14 cellular contexts compared by ENCODE assay signal in the genomic region with DNA sequence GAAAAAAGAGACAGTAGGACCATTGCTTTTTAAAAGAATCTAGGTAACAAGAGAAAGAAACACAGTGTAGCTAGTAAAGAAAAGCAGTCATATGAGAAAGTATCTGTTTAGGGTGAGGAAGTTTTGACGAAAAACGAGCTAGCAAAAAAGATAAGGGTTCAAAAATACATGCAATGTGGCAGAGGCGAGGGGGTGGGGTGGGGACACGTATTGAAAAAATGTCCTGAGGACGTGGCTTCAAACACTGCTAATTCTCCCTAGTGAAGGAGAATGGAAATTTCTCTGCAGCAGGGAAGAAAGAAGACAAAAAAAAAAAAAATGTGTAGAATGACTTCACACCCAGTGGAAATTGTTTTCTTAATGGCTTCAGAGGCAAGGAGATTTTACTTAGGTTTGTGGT.
DNase-seq lines count a peak whose midpoint lies in the region; TF ChIP-seq lines count a peak whose summit lies in the region.
"Had no signal": no experiment of that assay in that cellular context is flagged by ENCODE, and none has a peak within 500 bp of the region (broad histone marks: within the 10 kb centered on the region; RNA-seq: fewer than 3 reads in every experiment).

No MANE protein-coding gene starts in this region.

- no peak overlapping the region for H2AFZ ChIP-seq in fibroblast of lung (ENCODE audit: low read length)

- no peak for TF ChIP-seq POLR2A in stomach (IDR thresholded peaks at IDR 0.05)

- intact Hi-C loops in stomach (cut with DNase I; ENCODE audit: low total_unique reads), result no loop called here

- no peaks in the 10 kb centered on the region for H4K20me1 ChIP-seq in fibroblast of lung (ENCODE audit: control insufficient read depth, extremely low read depth, insufficient read depth, low read length)

- DNase-seq in HFFc6 (no peak), SK-N-MC (ENCODE audit: low read depth, low spot score) (no peak), fibroblast of lung (ENCODE audit: low read depth in 2 of 2) (no peak), mucosa of gallbladder (ENCODE audit: low spot score) (no peak), stomach (no peak), NCI-H187 (lab: John Stamatoyannopoulos, UW) (no peak)
- DNase-seq: CD4-positive, CD25-positive, alpha-beta regulatory T cell; DMS53; HCEC 1CT; NCI-H1436; NCI-H2081; NCI-H774 had no signal

- peaks cover 4% of the 10 kb centered on the region; the same call in 1 of the 2 replicates for H3K9me3 Mint-ChIP-seq in HFFc6

- H3K4me3 Mint-ChIP-seq in HFFc6, result peak overlapping the region; percentile 63
- H3K4me3 Mint-ChIP-seq: CD4-positive, CD25-positive, alpha-beta regulatory T cell had no signal

- H3K27ac ChIP-seq in SK-N-MC (peak overlapping the region; percentile 45; the same call in 1 of the 2 replicates), fibroblast of lung (ENCODE audit: insufficient read depth, low read length) (peak overlapping the region; percentile 86), stomach (no peak overlapping the region)
- H3K27ac ChIP-seq: HL-60 had no signal

- H3K9ac ChIP-seq in SK-N-MC (ENCODE audit: insufficient read length) (peak overlapping the region; percentile 36), fibroblast of lung (ENCODE audit: insufficient read depth, low read length) (no peak overlapping the region), skeletal muscle satellite cell (ENCODE audit: low read depth, low read length) (peak overlapping the region; percentile 30)

- WGBS in stomach, 5 donors, result 31 to 59% (median 52%) methylated on average over 5 of the region's 5 CpGs

- H3K4me1 ChIP-seq in fibroblast of lung (ENCODE audit: control insufficient read depth, extremely low read depth, insufficient read depth, low read length) (no peaks in the 10 kb centered on the region), skeletal muscle satellite cell (ENCODE audit: control insufficient read depth, insufficient read depth, low read length) (peaks cover 39% of the 10 kb centered on the region), stomach (no peaks in the 10 kb centered on the region)

- no peak overlapping the region for H3K4me2 ChIP-seq in fibroblast of lung (ENCODE audit: extremely low read depth, insufficient read depth, low read length)
- peak overlapping the region; percentile 16 for H3K4me2 ChIP-seq in skeletal muscle satellite cell (ENCODE audit: low read length)

- no peaks in the 10 kb centered on the region; the same call in 1 of the 2 replicates for H3K36me3 Mint-ChIP-seq in HFFc6 (ENCODE audit: low read depth)
- H3K36me3 Mint-ChIP-seq: CD4-positive, CD25-positive, alpha-beta regulatory T cell had no signal

- H3K79me2 ChIP-seq in fibroblast of lung (ENCODE audit: control insufficient read depth, insufficient read depth, low read length), result no peaks in the 10 kb centered on the region

- TF ChIP-seq EP300 in stomach (IDR thresholded peaks at IDR 0.05), result no peak

- H3K27me3 Mint-ChIP-seq in HFFc6 (ENCODE audit: insufficient read depth), result no peaks in the 10 kb centered on the region
- H3K27me3 Mint-ChIP-seq: CD4-positive, CD25-positive, alpha-beta regulatory T cell had no signal

- no peaks in the 10 kb centered on the region for H3K9me3 ChIP-seq in SK-N-MC (ENCODE audit: low read depth, low read length)
- no peaks in the 10 kb centered on the region for H3K9me3 ChIP-seq in fibroblast of lung (ENCODE audit: control insufficient read depth, insufficient read depth, low read depth, low read length)
- H3K9me3 ChIP-seq in skeletal muscle satellite cell (replicated peaks; ENCODE audit: low read length), result no peaks in the 10 kb centered on the region
- peaks cover 0 to 1% (median 0%) of the 10 kb centered on the region in 4 donors for H3K9me3 ChIP-seq in stomach

- H3K36me3 ChIP-seq in SK-N-MC (ENCODE audit: insufficient read depth, low read length), result no peaks in the 10 kb centered on the region; the same call in none of the 2 replicates
- H3K36me3 ChIP-seq in fibroblast of lung (ENCODE audit: control insufficient read depth, insufficient read depth, low read length), result no peaks in the 10 kb centered on the region
- no peaks in the 10 kb centered on the region for H3K36me3 ChIP-seq in skeletal muscle satellite cell (ENCODE audit: insufficient read depth, low read length)
- H3K36me3 ChIP-seq in stomach, result no peaks in the 10 kb centered on the region

- H3K4me3 ChIP-seq in SK-N-MC, result no peak overlapping the region
- no peak overlapping the region for H3K4me3 ChIP-seq in fibroblast of lung (replicated peaks in 1 of 4; ENCODE audit: control extremely low read depth in 1 of 4, insufficient read depth in 1 of 4, low read depth in 3 of 4, low read length in 4 of 4)
- H3K4me3 ChIP-seq in skeletal muscle satellite cell (ENCODE audit: low read length), result no peak overlapping the region
- H3K4me3 ChIP-seq in stomach, result no peak overlapping the region

- peak overlapping the region; percentile 84 for H3K27ac Mint-ChIP-seq in HFFc6
- H3K27ac Mint-ChIP-seq: CD4-positive, CD25-positive, alpha-beta regulatory T cell had no signal

- H3K27me3 ChIP-seq in fibroblast of lung (ENCODE audit: control insufficient read depth, insufficient read depth, low read length) (no peaks in the 10 kb centered on the region), skeletal muscle satellite cell (ENCODE audit: control insufficient read depth, insufficient read depth, low read length) (no peaks in the 10 kb centered on the region), stomach (no peaks in the 10 kb centered on the region)

- H3K4me1 Mint-ChIP-seq in HFFc6 (ENCODE audit: low read depth), result peaks cover 59% of the 10 kb centered on the region
- H3K4me1 Mint-ChIP-seq: CD4-positive, CD25-positive, alpha-beta regulatory T cell had no signal

- TF ChIP-seq CTCF in HFFc6 (IDR thresholded peaks at IDR 0.05), result no peak
- no peak for TF ChIP-seq CTCF in fibroblast of lung (conservative IDR thresholded peaks at IDR 0.05 in 1 of 2, IDR thresholded peaks at IDR 0.05 in 1 of 2; ENCODE audit: low read depth in 1 of 2, low read length in 2 of 2)
- TF ChIP-seq CTCF in stomach (IDR thresholded peaks at IDR 0.05), result no peak

Comparison
In these comparisons a context has a peak if more than half of its experiments do, and no peak if none do; other contexts are left out.
1. H3K27ac ChIP-seq: peak in SK-N-MC (single experiment) and fibroblast of lung (single experiment); none in stomach (0 of 5).